Comparison of ENCODE assay signal across 7 cellular contexts in genomic region chr14:18955816-18956215, GRCh38. TPM values are rescaled to one million over a fixed set of nuclear protein-coding genes. Genes with fewer than 3 reads are reported as not detected.
"Had no signal": no experiment of that assay in that cellular context is flagged by ENCODE, and none has a peak within 500 bp of the region (broad histone marks: within the 10 kb centered on the region; RNA-seq: fewer than 3 reads in every experiment).

No MANE protein-coding gene starts in this region.

RNA-seq across cellular contexts. Expression of gene POTEM, which starts 11.4 kb away (rescaled TPM):
- total RNA-seq: GM23248, GM23338, H1, H4, H7, H9, HFFc6 had no signal
- polyA plus RNA-seq: GM23248, GM23338, H1 had no signal
